ENCODE assay signal across 8 cellular contexts in genomic region chr4:14168919-14169318, GRCh38.
DNase-seq lines count a peak whose midpoint lies in the region; ATAC-seq and TF ChIP-seq lines count a peak whose summit lies in the region.

No MANE protein-coding gene starts in this region.

- in situ Hi-C loops in G401 (cut with HindIII; ENCODE audit: low sequenced_read_pairs): no loop called here
- in situ Hi-C loops in brain microvascular endothelial cell (cut with HindIII; ENCODE audit: low pct_ligation_motif_present, low sequenced_read_pairs): no loop called here

- no peak overlapping the region for H3K4me3 ChIP-seq in brain microvascular endothelial cell (ENCODE audit: low read depth, low read length)

- H3K36me3 ChIP-seq in brain microvascular endothelial cell (replicated peaks): no peaks in the 10 kb centered on the region

- peak overlapping the region; percentile 56 for H3K27ac ChIP-seq in brain microvascular endothelial cell

- H3K27me3 ChIP-seq in brain microvascular endothelial cell (replicated peaks): no peaks in the 10 kb centered on the region

- DNase-seq in G401 (ENCODE audit: low spot score) (peak; percentile 61), LHCN-M2 (ENCODE audit: low read depth) (peak; percentile 98), brain microvascular endothelial cell (peak; percentile 87), pulmonary artery endothelial cell (ENCODE audit: low read depth, low spot score) (peak; percentile 87), islet precursor cell (no peak)
- no peak for DNase-seq in stimulated activated CD4-positive, alpha-beta T cell treated with anti-CD3 and anti-CD28 coated beads, Interleukin-2, amount 100 ng/mL, for 48 hours

- ATAC-seq in GM21786 (IDR thresholded peaks at IDR 0.05; ENCODE audit: unreplicated experiment) (peak; percentile 68), GM18873 (IDR thresholded peaks at IDR 0.05; ENCODE audit: low FRiP score, unreplicated experiment) (no peak)

- TF ChIP-seq CTCF in brain microvascular endothelial cell (IDR thresholded peaks at IDR 0.05; ENCODE audit: low read depth, low read length, missing control alignments): no peak

Comparison
In these comparisons a context has a peak if more than half of its experiments do, and no peak if none do; other contexts are left out.
1. DNase-seq: peak in G401 (single experiment), LHCN-M2 (single experiment), brain microvascular endothelial cell (single experiment) and pulmonary artery endothelial cell (single experiment); none in islet precursor cell (single experiment) and stimulated activated CD4-positive, alpha-beta T cell treated with anti-CD3 and anti-CD28 coated beads, Interleukin-2, amount 100 ng/mL, for 48 hours (0 of 2).